1 cellular context compared by ENCODE assay signal in genomic region chr12:116138380-116138779, GRCh38.
TF ChIP-seq lines count a peak whose summit lies in the region.

No MANE protein-coding gene starts in this region.

TF ChIP-seq in IMR-90, 13 proteins besides CTCF, POLR2A, EP300 and RAD21 (continued from another document):
- TF ChIP-seq ELK1 (IDR thresholded peaks at IDR 0.05; ENCODE audit: borderline replicate concordance, low read depth, low read length) (no peak), SMC3 (IDR thresholded peaks at IDR 0.05; ENCODE audit: low read depth, low read length) (no peak)
TF ChIP-seq in IMR-90: peak in this region for 0.
